In genomic region chr12:123489580-123489979, GRCh38 we compare ENCODE assay signal across 2 cellular contexts.
TF ChIP-seq lines count a peak whose summit lies in the region.

No MANE protein-coding gene starts in this region.

TF ChIP-seq in SK-N-SH treated with all-trans-retinoic acid at 6 μM for 48 hours, 23 proteins besides CTCF, POLR2A, EP300 and RAD21 (continued from another document):
- TF ChIP-seq CREB5 (CRISPR knock-in tag; IDR thresholded peaks at IDR 0.05; ENCODE audit: low read depth): no peak

TF ChIP-seq in SK-N-SH, 30 proteins besides CTCF, POLR2A, EP300 and RAD21 (continued from another document):
- no peak for TF ChIP-seq IRF3 (IDR thresholded peaks at IDR 0.05; ENCODE audit: low read depth, low read length)
- no peak for TF ChIP-seq NFIC (IDR thresholded peaks at IDR 0.05; ENCODE audit: borderline replicate concordance)
- TF ChIP-seq FOXM1 (IDR thresholded peaks at IDR 0.05; ENCODE audit: low read depth): no peak
- TF ChIP-seq ZBTB33 (IDR thresholded peaks at IDR 0.05; ENCODE audit: borderline replicate concordance, low read depth): no peak
- TF ChIP-seq NRF1 (IDR thresholded peaks at IDR 0.05; ENCODE audit: low read depth, low read length): no peak
